ENCODE assay signal across 1 cellular context in the genomic region with DNA sequence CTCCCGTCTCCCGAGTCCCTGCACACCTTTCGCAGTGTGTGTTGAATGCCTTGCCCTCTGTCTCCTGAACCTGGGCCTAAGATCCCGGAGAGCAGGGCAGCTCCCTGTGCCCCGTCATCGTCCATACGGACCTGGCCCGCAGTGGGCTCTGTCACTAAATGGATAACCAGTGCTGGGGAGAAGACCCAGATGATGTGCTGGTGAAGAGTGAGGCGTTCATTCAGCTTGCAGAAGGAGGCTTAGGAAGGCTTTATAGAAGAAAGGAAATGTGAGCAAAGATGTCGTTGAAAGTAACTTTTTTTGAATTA.
TF ChIP-seq lines count a peak whose summit lies in the region.

No MANE protein-coding gene starts in this region.

TF ChIP-seq in WTC11, 78 proteins besides CTCF, POLR2A, EP300 and RAD21 (continued from another document):
- TF ChIP-seq KAT7 (CRISPR knock-in tag; IDR thresholded peaks at IDR 0.05; ENCODE audit: borderline replicate concordance) (no peak), ZNF219 (CRISPR knock-in tag; IDR thresholded peaks at IDR 0.05; ENCODE audit: borderline replicate concordance) (no peak), ETV6 (CRISPR knock-in tag; IDR thresholded peaks at IDR 0.05) (no peak), GABPB1 (CRISPR knock-in tag; IDR thresholded peaks at IDR 0.05) (no peak), SMAD4 (CRISPR knock-in tag; IDR thresholded peaks at IDR 0.05) (no peak), ATF1 (CRISPR knock-in tag; IDR thresholded peaks at IDR 0.05) (no peak), CBFB (CRISPR knock-in tag; IDR thresholded peaks at IDR 0.05; ENCODE audit: low read depth) (no peak), ZNF121 (CRISPR knock-in tag; IDR thresholded peaks at IDR 0.05) (no peak), ZNF671 (CRISPR knock-in tag; IDR thresholded peaks at IDR 0.05) (no peak)
- TF ChIP-seq, protein P1, sequence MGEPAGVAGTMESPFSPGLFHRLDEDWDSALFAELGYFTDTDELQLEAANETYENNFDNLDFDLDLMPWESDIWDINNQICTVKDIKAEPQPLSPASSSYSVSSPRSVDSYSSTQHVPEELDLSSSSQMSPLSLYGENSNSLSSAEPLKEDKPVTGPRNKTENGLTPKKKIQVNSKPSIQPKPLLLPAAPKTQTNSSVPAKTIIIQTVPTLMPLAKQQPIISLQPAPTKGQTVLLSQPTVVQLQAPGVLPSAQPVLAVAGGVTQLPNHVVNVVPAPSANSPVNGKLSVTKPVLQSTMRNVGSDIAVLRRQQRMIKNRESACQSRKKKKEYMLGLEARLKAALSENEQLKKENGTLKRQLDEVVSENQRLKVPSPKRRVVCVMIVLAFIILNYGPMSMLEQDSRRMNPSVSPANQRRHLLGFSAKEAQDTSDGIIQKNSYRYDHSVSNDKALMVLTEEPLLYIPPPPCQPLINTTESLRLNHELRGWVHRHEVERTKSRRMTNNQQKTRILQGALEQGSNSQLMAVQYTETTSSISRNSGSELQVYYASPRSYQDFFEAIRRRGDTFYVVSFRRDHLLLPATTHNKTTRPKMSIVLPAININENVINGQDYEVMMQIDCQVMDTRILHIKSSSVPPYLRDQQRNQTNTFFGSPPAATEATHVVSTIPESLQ (CRISPR knock-in tag; IDR thresholded peaks at IDR 0.05) = no peak
- TF ChIP-seq, protein P2, sequence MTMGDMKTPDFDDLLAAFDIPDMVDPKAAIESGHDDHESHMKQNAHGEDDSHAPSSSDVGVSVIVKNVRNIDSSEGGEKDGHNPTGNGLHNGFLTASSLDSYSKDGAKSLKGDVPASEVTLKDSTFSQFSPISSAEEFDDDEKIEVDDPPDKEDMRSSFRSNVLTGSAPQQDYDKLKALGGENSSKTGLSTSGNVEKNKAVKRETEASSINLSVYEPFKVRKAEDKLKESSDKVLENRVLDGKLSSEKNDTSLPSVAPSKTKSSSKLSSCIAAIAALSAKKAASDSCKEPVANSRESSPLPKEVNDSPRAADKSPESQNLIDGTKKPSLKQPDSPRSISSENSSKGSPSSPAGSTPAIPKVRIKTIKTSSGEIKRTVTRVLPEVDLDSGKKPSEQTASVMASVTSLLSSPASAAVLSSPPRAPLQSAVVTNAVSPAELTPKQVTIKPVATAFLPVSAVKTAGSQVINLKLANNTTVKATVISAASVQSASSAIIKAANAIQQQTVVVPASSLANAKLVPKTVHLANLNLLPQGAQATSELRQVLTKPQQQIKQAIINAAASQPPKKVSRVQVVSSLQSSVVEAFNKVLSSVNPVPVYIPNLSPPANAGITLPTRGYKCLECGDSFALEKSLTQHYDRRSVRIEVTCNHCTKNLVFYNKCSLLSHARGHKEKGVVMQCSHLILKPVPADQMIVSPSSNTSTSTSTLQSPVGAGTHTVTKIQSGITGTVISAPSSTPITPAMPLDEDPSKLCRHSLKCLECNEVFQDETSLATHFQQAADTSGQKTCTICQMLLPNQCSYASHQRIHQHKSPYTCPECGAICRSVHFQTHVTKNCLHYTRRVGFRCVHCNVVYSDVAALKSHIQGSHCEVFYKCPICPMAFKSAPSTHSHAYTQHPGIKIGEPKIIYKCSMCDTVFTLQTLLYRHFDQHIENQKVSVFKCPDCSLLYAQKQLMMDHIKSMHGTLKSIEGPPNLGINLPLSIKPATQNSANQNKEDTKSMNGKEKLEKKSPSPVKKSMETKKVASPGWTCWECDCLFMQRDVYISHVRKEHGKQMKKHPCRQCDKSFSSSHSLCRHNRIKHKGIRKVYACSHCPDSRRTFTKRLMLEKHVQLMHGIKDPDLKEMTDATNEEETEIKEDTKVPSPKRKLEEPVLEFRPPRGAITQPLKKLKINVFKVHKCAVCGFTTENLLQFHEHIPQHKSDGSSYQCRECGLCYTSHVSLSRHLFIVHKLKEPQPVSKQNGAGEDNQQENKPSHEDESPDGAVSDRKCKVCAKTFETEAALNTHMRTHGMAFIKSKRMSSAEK (CRISPR knock-in tag; IDR thresholded peaks at IDR 0.05; ENCODE audit: borderline replicate concordance) = no peak
